In the genomic region with DNA sequence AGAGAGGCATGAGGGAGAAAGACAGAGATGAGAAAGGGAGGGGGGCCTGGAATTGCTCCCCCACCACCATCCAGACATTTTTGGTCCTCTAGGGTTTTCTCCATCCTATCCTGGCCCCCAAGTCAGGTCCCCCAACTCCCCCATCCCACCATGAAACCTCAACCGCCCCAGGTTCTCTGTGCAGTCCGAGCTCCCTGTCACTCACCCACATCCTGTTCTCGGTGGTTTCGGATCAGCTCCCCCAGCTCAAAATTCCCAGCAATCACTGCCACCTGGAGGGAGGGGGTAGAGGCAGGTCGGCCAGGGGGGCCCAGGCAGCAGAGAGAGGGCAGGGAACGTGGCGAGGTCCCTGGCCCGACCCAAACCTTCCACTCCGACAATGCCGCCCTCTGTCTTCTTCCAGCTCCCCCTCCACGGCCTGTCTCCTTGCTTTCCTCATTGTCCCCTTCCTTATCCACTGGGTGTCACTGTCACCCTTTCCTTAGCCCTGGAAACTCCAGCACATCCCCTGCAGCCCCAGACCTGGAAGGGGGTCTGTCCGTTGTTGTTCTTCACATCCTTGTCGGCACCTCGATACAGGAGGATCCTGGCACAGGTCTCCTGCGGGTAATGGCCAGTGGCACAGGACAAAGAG, we compare ENCODE assay signal across 15 cellular contexts. TPM values are rescaled to one million over a fixed set of nuclear protein-coding genes. Genes with fewer than 3 reads are reported as not detected.
A peak's percentile ranks its signal among the peaks of the same experiment; 100 is the strongest.
DNase-seq lines count a peak whose midpoint lies in the region; ATAC-seq and TF ChIP-seq lines count a peak whose summit lies in the region.
"Had no signal": no experiment of that assay in that cellular context is flagged by ENCODE, and none has a peak within 500 bp of the region (broad histone marks: within the 10 kb centered on the region; RNA-seq: fewer than 3 reads in every experiment).

No MANE protein-coding gene starts in this region.

- no peaks in the 10 kb centered on the region for H3K9me3 Mint-ChIP-seq in activated CD4-positive, alpha-beta T cell treated with anti-CD3 and anti-CD28 coated beads, Interleukin-2, amount 10 ng/mL, durations not matched to agents 7 days and 5 days
- H3K9me3 Mint-ChIP-seq: T-helper 2 cell treated with Interferon-gamma antibody and Interleukin-4, amounts not matched to agents 5 μg/mL and 100 μg/mL, for 36 hours had no signal

- no peaks in the 10 kb centered on the region for H3K79me2 ChIP-seq in osteoblast (ENCODE audit: insufficient read depth, low read length)

- H2AFZ ChIP-seq in osteoblast (ENCODE audit: low read length), result no peak overlapping the region

- H3K27ac ChIP-seq in osteoblast (ENCODE audit: low read depth, low read length), result no peak overlapping the region
- H3K27ac ChIP-seq: gastroesophageal sphincter had no signal

- ATAC-seq in HG03469 (IDR thresholded peaks at IDR 0.05; ENCODE audit: unreplicated experiment), result no peak
- ATAC-seq: gastroesophageal sphincter had no signal

- no peaks in the 10 kb centered on the region for H3K4me1 ChIP-seq in osteoblast (ENCODE audit: insufficient read depth, low read length)
- H3K4me1 ChIP-seq: gastroesophageal sphincter had no signal

- H3K27ac Mint-ChIP-seq in activated CD4-positive, alpha-beta T cell treated with anti-CD3 and anti-CD28 coated beads, Interleukin-2, amount 10 ng/mL, durations not matched to agents 7 days and 5 days, result no peak overlapping the region
- H3K27ac Mint-ChIP-seq: T-helper 2 cell treated with Interferon-gamma antibody and Interleukin-4, amounts not matched to agents 5 μg/mL and 100 μg/mL, for 36 hours had no signal

- H3K27me3 ChIP-seq in osteoblast (ENCODE audit: insufficient read depth, low read length), result no peaks in the 10 kb centered on the region

- no peaks in the 10 kb centered on the region for H4K20me1 ChIP-seq in osteoblast (ENCODE audit: insufficient read depth, low read length)

- DNase-seq in NCI-H524 (lab: John Stamatoyannopoulos, UW) (peak; percentile 15 to 72), NCI-H524 treated with DMSO at 0.1 percent for 48 hours (lab: John Stamatoyannopoulos, UW) (no peak), NCI-H1417 (lab: John Stamatoyannopoulos, UW) (peak in 2 of 3 experiments; percentile 65 to 78), cerebellum (ENCODE audit: low spot score) (peak; percentile 34), osteoblast (ENCODE audit: insufficient read length, low spot score, missing footprints) (no peak)
- DNase-seq in activated CD4-positive, alpha-beta T cell treated with anti-CD3 and anti-CD28 coated beads, Interleukin-2, amount 10 ng/mL, durations not matched to agents 7 days and 5 days, result no peak
- DNase-seq in activated CD4-positive, alpha-beta T cell treated with anti-CD3 and anti-CD28 coated beads, Interleukin-2, amount 50 U/mL, for 1 hour, result no peak
- DNase-seq: activated T-cell treated with anti-CD3 and anti-CD28 coated beads, Interleukin-2, amount 50 U/mL, for 1 hour; central memory CD4-positive, alpha-beta T cell; NK-92 treated with Interleukin-12 subunit alpha and Interleukin-12 subunit beta, amount 100 ng/mL, for 24 hours; small intestine had no signal

- CTCF ChIA-PET in activated CD4-positive, alpha-beta T cell treated with anti-CD3 and anti-CD28 coated beads, Interleukin-2, amount 10 ng/mL, durations not matched to agents 7 days and 5 days (lab: Charles Lee), result interaction anchor here (1.4 kb wide), 1 partner anchor 10 kb away, joined by 5 read pairs; no protein-coding TSS in a partner anchor

- H3K36me3 Mint-ChIP-seq in activated CD4-positive, alpha-beta T cell treated with anti-CD3 and anti-CD28 coated beads, Interleukin-2, amount 10 ng/mL, durations not matched to agents 7 days and 5 days (ENCODE audit: low read depth), result no peaks in the 10 kb centered on the region

- peaks cover 2% of the 10 kb centered on the region for H3K4me1 Mint-ChIP-seq in activated CD4-positive, alpha-beta T cell treated with anti-CD3 and anti-CD28 coated beads, Interleukin-2, amount 10 ng/mL, durations not matched to agents 7 days and 5 days

- no peak overlapping the region for H3K4me2 ChIP-seq in osteoblast (ENCODE audit: insufficient read depth, low read length)

- H3K9me3 ChIP-seq in osteoblast (ENCODE audit: low read depth, low read length), result no peaks in the 10 kb centered on the region
- H3K9me3 ChIP-seq: gastroesophageal sphincter had no signal

- H3K36me3 ChIP-seq in osteoblast (ENCODE audit: insufficient read depth, low read length), result no peaks in the 10 kb centered on the region
- H3K36me3 ChIP-seq: gastroesophageal sphincter had no signal

- TF ChIP-seq CTCF in osteoblast (IDR thresholded peaks at IDR 0.05; ENCODE audit: extremely low read depth, low read depth, low read length), result peak; percentile 10

- H3K27me3 Mint-ChIP-seq in activated CD4-positive, alpha-beta T cell treated with anti-CD3 and anti-CD28 coated beads, Interleukin-2, amount 10 ng/mL, durations not matched to agents 7 days and 5 days, result peaks cover 17% of the 10 kb centered on the region

- no peak overlapping the region for H3K4me3 Mint-ChIP-seq in activated CD4-positive, alpha-beta T cell treated with anti-CD3 and anti-CD28 coated beads, Interleukin-2, amount 10 ng/mL, durations not matched to agents 7 days and 5 days
- H3K4me3 Mint-ChIP-seq: T-helper 2 cell treated with Interferon-gamma antibody and Interleukin-4, amounts not matched to agents 5 μg/mL and 100 μg/mL, for 36 hours had no signal

- no peak overlapping the region for H3K4me3 ChIP-seq in osteoblast (ENCODE audit: insufficient read depth, low read length)
- H3K4me3 ChIP-seq: gastroesophageal sphincter had no signal

- POLR2A ChIA-PET in activated CD4-positive, alpha-beta T cell treated with anti-CD3 and anti-CD28 coated beads, Interleukin-2, amount 10 ng/mL, durations not matched to agents 7 days and 5 days (lab: Charles Lee), result no interaction called here

RNA-seq across cellular contexts. Expression of gene SHANK1, which starts 15.6 kb away (rescaled TPM):
- total RNA-seq in cerebellum (19.3 TPM), osteoblast (0.88 and 1.1 TPM in 2 replicates)
- total RNA-seq in activated CD4-positive, alpha-beta T cell treated with anti-CD3 and anti-CD28 coated beads, Interleukin-2, amount 10 ng/mL, durations not matched to agents 7 days and 5 days, result not detected

RNA-seq across cellular contexts. Expression of gene CLEC11A, which starts 19.1 kb away (rescaled TPM):
- total RNA-seq in cerebellum, result 4.4 TPM
- 19.7 and 23.5 TPM in 2 replicates for total RNA-seq in osteoblast
- 1 to 10 TPM; 1.3 to 1.5 TPM for total RNA-seq in activated CD4-positive, alpha-beta T cell treated with anti-CD3 and anti-CD28 coated beads, Interleukin-2, amount 10 ng/mL, durations not matched to agents 7 days and 5 days

RNA-seq across cellular contexts. Expression of gene C19orf81, which starts 54.8 kb away (rescaled TPM):
- 2.1 TPM for total RNA-seq in cerebellum
- not detected in 2 replicates for total RNA-seq in osteoblast
- total RNA-seq in activated CD4-positive, alpha-beta T cell treated with anti-CD3 and anti-CD28 coated beads, Interleukin-2, amount 10 ng/mL, durations not matched to agents 7 days and 5 days, result not detected
- total RNA-seq: gastroesophageal sphincter, mucosa of gallbladder had no signal

Comparison
In these comparisons a context has a peak if more than half of its experiments do, and no peak if none do; other contexts are left out.
1. DNase-seq: peak in NCI-H524 (2 of 2), NCI-H1417 (2 of 3) and cerebellum (single experiment); none in NCI-H524 treated with DMSO at 0.1 percent for 48 hours (single experiment), osteoblast (single experiment), activated CD4-positive, alpha-beta T cell treated with anti-CD3 and anti-CD28 coated beads, Interleukin-2, amount 10 ng/mL, durations not matched to agents 7 days and 5 days (single experiment) and activated CD4-positive, alpha-beta T cell treated with anti-CD3 and anti-CD28 coated beads, Interleukin-2, amount 50 U/mL, for 1 hour (single experiment).